8 cellular contexts compared by ENCODE assay signal in genomic region chr11:78417888-78418583, GRCh38. TPM values are rescaled to one million over a fixed set of nuclear protein-coding genes. Genes with fewer than 3 reads are reported as not detected.
DNase-seq lines count a peak whose midpoint lies in the region; ATAC-seq and TF ChIP-seq lines count a peak whose summit lies in the region.

No MANE protein-coding gene starts in this region.

- H3K4me3 ChIP-seq in GM12864 (ENCODE audit: low read depth, low read length) (peak overlapping the region; percentile 74), iPS DF 6.9 (ENCODE audit: low read length) (peak overlapping the region; percentile 81), sigmoid colon (peak overlapping the region; percentile 59 to 90 (median 84))

- TF ChIP-seq CTCF in GM12864 (IDR thresholded peaks at IDR 0.05; ENCODE audit: low read depth, low read length, missing control alignments) (peak; percentile 16), sigmoid colon (IDR thresholded peaks at IDR 0.05) (no peak)

- WGBS in iPS DF 6.9 (ENCODE audit: insufficient coverage, insufficient read length) = no CpG with 5 or more reads among the region's 68 CpGs
- 1% methylated on average over 68 of the region's 68 CpGs for WGBS in sigmoid colon, 2 donors

- H3K36me3 ChIP-seq in iPS DF 6.9 (ENCODE audit: control insufficient read depth, insufficient read depth, low read length) = no peaks in the 10 kb centered on the region
- H3K36me3 ChIP-seq in sigmoid colon = no peaks in the 10 kb centered on the region

- TF ChIP-seq EP300 in sigmoid colon (IDR thresholded peaks at IDR 0.05) = no peak

- H3K4me1 ChIP-seq in iPS DF 6.9 (ENCODE audit: control insufficient read depth, insufficient read depth, low read length) (no peaks in the 10 kb centered on the region), sigmoid colon (peaks cover 0 to 48% (median 27%) of the 10 kb centered on the region in 4 donors)

- intact Hi-C loops in sigmoid colon (cut with DNase I) = loop anchor here (2.0 to 5.0 kb wide), 6 partner anchors 67 to 279 kb away; partner anchors contain the start of genes ALG8, KCTD21, NARS2 and USP35

- H3K9me3 ChIP-seq in iPS DF 6.9 (ENCODE audit: control insufficient read depth, insufficient read depth, low read length) (no peaks in the 10 kb centered on the region), sigmoid colon (no peaks in the 10 kb centered on the region)

- ATAC-seq in HG02588 (IDR thresholded peaks at IDR 0.05; ENCODE audit: unreplicated experiment) (peak; percentile 62), HG02623 (IDR thresholded peaks at IDR 0.05; ENCODE audit: unreplicated experiment) (no peak)

- no peak for TF ChIP-seq POLR2A in sigmoid colon (IDR thresholded peaks at IDR 0.05)

- H3K27me3 ChIP-seq in iPS DF 6.9 (ENCODE audit: control insufficient read depth, insufficient read depth, low read length) = peaks cover 4% of the 10 kb centered on the region; the same call in 1 of the 2 replicates
- H3K27me3 ChIP-seq in sigmoid colon = peaks cover 0 to 15% (median 0%) of the 10 kb centered on the region in 3 donors

- DNase-seq in GM12864 (ENCODE audit: low read depth) (no peak), NCI-H128 (lab: John Stamatoyannopoulos, UW; ENCODE audit: unreplicated experiment) (peak; percentile 96), T1000 (lab: John Stamatoyannopoulos, UW) (peak; percentile 63), astrocyte of the hippocampus (ENCODE audit: low read depth, low spot score) (peak; percentile 94), iPS DF 6.9 (ENCODE audit: low read depth, low spot score) (no peak), sigmoid colon (peak; percentile 89)

- H3K27ac ChIP-seq in iPS DF 6.9 (ENCODE audit: low read length) (no peak overlapping the region), sigmoid colon (peak overlapping the region; percentile 94 to 97 (median 95))

RNA-seq across cellular contexts. Expression of gene GAB2, which starts 0.4 kb away (rescaled TPM):
- total RNA-seq in sigmoid colon = 10 to 100 TPM; 13.6 to 23.5 (median 17.3) TPM
- 10 to 100 TPM; 10.8 to 12.6 (median 11.3) TPM for polyA plus RNA-seq in sigmoid colon

Comparison
In these comparisons a context has a peak if more than half of its experiments do, and no peak if none do; other contexts are left out.
1. DNase-seq: peak in NCI-H128 (single experiment), T1000 (single experiment), astrocyte of the hippocampus (single experiment) and sigmoid colon (single experiment); none in GM12864 (single experiment) and iPS DF 6.9 (single experiment).
2. Peak in every context shown above with its lines, with median percentiles within 50 percentile points of each other: H3K4me3 ChIP-seq.